In the genomic region with DNA sequence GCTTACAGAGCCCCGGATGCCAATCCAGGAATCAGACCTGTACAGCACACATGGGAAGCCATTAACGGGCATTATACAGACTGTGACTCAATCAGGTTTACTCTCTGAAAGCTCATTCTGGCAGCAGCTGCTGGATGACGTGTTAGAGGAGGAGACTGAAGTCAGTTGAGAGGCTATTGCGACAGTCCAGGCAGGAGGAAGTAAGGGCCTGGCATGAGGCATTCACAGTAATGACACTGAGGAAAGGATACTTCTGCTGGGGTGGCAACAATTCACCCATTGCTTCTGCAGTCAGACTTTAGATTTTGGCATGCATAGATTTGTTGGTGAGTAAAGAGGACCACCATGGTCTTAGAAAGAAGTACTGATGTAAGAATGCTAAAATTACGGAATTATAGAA, we compare ENCODE assay signal across 9 cellular contexts.
DNase-seq lines count a peak whose midpoint lies in the region; ATAC-seq lines count a peak whose summit lies in the region.
"Had no signal": no experiment of that assay in that cellular context is flagged by ENCODE, and none has a peak within 500 bp of the region (broad histone marks: within the 10 kb centered on the region; RNA-seq: fewer than 3 reads in every experiment).

No MANE protein-coding gene starts in this region.

- H3K9me3 Mint-ChIP-seq in T-helper 2 cell treated with Interferon-gamma antibody and Interleukin-4, amounts not matched to agents 5 μg/mL and 100 μg/mL, for 36 hours, result no peaks in the 10 kb centered on the region

- DNase-seq in AML-193 (lab: John Stamatoyannopoulos, UW), result peak; percentile 99 to 100
- DNase-seq in MV-4-11 (lab: John Stamatoyannopoulos, UW), result peak; percentile 96
- peak; percentile 8 for DNase-seq in UCSD-AML1 (lab: John Stamatoyannopoulos, UW; ENCODE audit: unreplicated experiment)
- no peak for DNase-seq in left lobe of liver (ENCODE audit: low spot score)
- DNase-seq in T-helper 2 cell treated with Interferon-gamma antibody and Interleukin-4, amounts not matched to agents 5 μg/mL and 100 μg/mL, for 36 hours (ENCODE audit: low spot score), result no peak
- no peak for DNase-seq in activated CD4-positive, alpha-beta T cell treated with anti-CD3 and anti-CD28 coated beads, Interleukin-2, amount 50 U/mL, for 48 hours
- DNase-seq in stimulated activated CD4-positive, alpha-beta T cell treated with anti-CD3 and anti-CD28 coated beads, Interleukin-2, amount 100 ng/mL, for 24 hours, result no peak
- DNase-seq: activated CD8-positive, alpha-beta memory T cell treated with anti-CD3 and anti-CD28 coated beads, Interleukin-2, amount 50 U/mL, for 48 hours had no signal

- no peaks in the 10 kb centered on the region for H3K36me3 Mint-ChIP-seq in T-helper 2 cell treated with Interferon-gamma antibody and Interleukin-4, amounts not matched to agents 5 μg/mL and 100 μg/mL, for 36 hours (ENCODE audit: low read depth)

- ATAC-seq in left lobe of liver, result peak; percentile 21
- no peak for ATAC-seq in HG03354 (IDR thresholded peaks at IDR 0.05; ENCODE audit: poor library complexity, severe bottlenecking, unreplicated experiment)

- no peak overlapping the region for H3K4me3 Mint-ChIP-seq in T-helper 2 cell treated with Interferon-gamma antibody and Interleukin-4, amounts not matched to agents 5 μg/mL and 100 μg/mL, for 36 hours

- no peaks in the 10 kb centered on the region for H3K27me3 Mint-ChIP-seq in T-helper 2 cell treated with Interferon-gamma antibody and Interleukin-4, amounts not matched to agents 5 μg/mL and 100 μg/mL, for 36 hours (ENCODE audit: low read depth)

- H3K4me1 Mint-ChIP-seq in T-helper 2 cell treated with Interferon-gamma antibody and Interleukin-4, amounts not matched to agents 5 μg/mL and 100 μg/mL, for 36 hours (ENCODE audit: low read depth), result no peaks in the 10 kb centered on the region

- H3K27ac Mint-ChIP-seq in T-helper 2 cell treated with Interferon-gamma antibody and Interleukin-4, amounts not matched to agents 5 μg/mL and 100 μg/mL, for 36 hours, result no peak overlapping the region

Comparison
In these comparisons a context has a peak if more than half of its experiments do, and no peak if none do; other contexts are left out.
1. DNase-seq: peak in AML-193 (2 of 2), MV-4-11 (single experiment) and UCSD-AML1 (single experiment); none in left lobe of liver (single experiment), T-helper 2 cell treated with Interferon-gamma antibody and Interleukin-4, amounts not matched to agents 5 μg/mL and 100 μg/mL, for 36 hours (single experiment), activated CD4-positive, alpha-beta T cell treated with anti-CD3 and anti-CD28 coated beads, Interleukin-2, amount 50 U/mL, for 48 hours (0 of 2) and stimulated activated CD4-positive, alpha-beta T cell treated with anti-CD3 and anti-CD28 coated beads, Interleukin-2, amount 100 ng/mL, for 24 hours (0 of 2).